ENCODE assay signal across 1 cellular context in genomic region chr2:176178271-176178806, GRCh38.
A peak's percentile ranks its signal among the peaks of the same experiment; 100 is the strongest.
TF ChIP-seq lines count a peak whose summit lies in the region.

No MANE protein-coding gene starts in this region.

TF ChIP-seq in K562, 482 proteins besides CTCF, POLR2A, EP300 and RAD21:
- TF ChIP-seq STAT5A (IDR thresholded peaks at IDR 0.05; ENCODE audit: borderline replicate concordance, low read length) (no peak), CBFB (CRISPR knock-in tag; IDR thresholded peaks at IDR 0.05) (no peak), PTRF (tag; IDR thresholded peaks at IDR 0.05) (no peak), ZBTB33 (CRISPR knock-in tag; IDR thresholded peaks at IDR 0.05) (peak; percentile 25; the same call in 1 of the 2 replicates), JUN (IDR thresholded peaks at IDR 0.05; ENCODE audit: borderline replicate concordance, low read depth, low read length) (no peak), JUN (CRISPR knock-in tag; IDR thresholded peaks at IDR 0.05; ENCODE audit: borderline replicate concordance) (no peak)
TF ChIP-seq in K562: peak in this region for 1.
